In the genomic region with DNA sequence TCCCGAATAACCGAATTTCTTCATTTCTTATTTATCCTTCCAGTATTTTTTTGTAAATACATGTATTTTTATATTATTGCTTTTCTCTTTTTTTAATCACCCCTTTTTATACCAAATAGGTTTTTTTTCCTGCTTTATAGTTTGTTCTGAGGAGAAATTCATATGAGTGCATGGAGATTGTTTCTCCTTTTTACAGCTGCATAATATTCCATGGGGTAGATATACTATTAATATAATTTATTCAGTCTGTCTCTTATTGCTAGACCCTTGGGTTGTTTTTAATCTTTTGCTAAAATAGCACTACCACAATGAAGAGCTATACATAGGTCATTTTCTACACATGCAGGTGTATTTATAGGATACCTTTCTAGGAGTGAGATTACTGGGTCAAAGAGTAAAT, we compare ENCODE assay signal across 26 cellular contexts.
"Had no signal": no experiment of that assay in that cellular context is flagged by ENCODE, and none has a peak within 500 bp of the region (broad histone marks: within the 10 kb centered on the region; RNA-seq: fewer than 3 reads in every experiment).

No MANE protein-coding gene starts in this region.

- DNase-seq: activated CD4-positive, alpha-beta T cell treated with anti-CD3 and anti-CD28 coated beads for 48 hours; activated CD4-positive, alpha-beta T cell treated with anti-CD3 and anti-CD28 coated beads, Interleukin-2, amount 50 U/mL, for 4 hours; activated CD8-positive, alpha-beta T cell treated with anti-CD3 and anti-CD28 coated beads, Interleukin-2, amount 10 ng/mL, durations not matched to agents 7 days and 5 days; activated gamma-delta T cell; activated naive CD4-positive, alpha-beta T cell treated with anti-CD3 and anti-CD28 coated beads, Interleukin-2, amount 10 ng/mL, durations not matched to agents 7 days and 5 days; activated T-cell treated with anti-CD3 and anti-CD28 coated beads, Interleukin-2, amount 50 U/mL, for 24 hours; amniotic stem cell; body of pancreas; KBM-7; NCI-H146; NCI-H187 treated with DMSO at 0.1 percent for 48 hours; NCI-H2081 treated with DMSO at 0.1 percent for 48 hours; NCI-H2171; NCI-H2227 treated with DMSO at 0.1 percent for 48 hours; NCI-H446 treated with DMSO at 0.1 percent for 48 hours; NCI-H774; NK-92 treated with Interleukin-12 subunit alpha and Interleukin-12 subunit beta, amount 100 ng/mL, for 24 hours; Right ventricle myocardium superior; RPMI8226; SJCRH30; SK-N-SH; T-helper 1 cell had no signal

- H3K4me3 ChIP-seq: body of pancreas had no signal

- H3K4me1 ChIP-seq: SJCRH30 had no signal

- H3K27me3 ChIP-seq: ascending aorta, body of pancreas, SJCRH30 had no signal

- H3K9me3 Mint-ChIP-seq: activated naive CD4-positive, alpha-beta T cell treated with anti-CD3 and anti-CD28 coated beads, Interleukin-2, amount 10 ng/mL, durations not matched to agents 7 days and 5 days; activated T-cell treated with anti-CD3 and anti-CD28 coated beads, Interleukin-2, amount 50 U/mL, for 24 hours; activated T-helper 17 cell treated with anti-CD3 and anti-CD28 coated beads, Interleukin-2, amount 50 U/mL, for 72 hours had no signal

- H3K27ac Mint-ChIP-seq: activated CD8-positive, alpha-beta T cell treated with anti-CD3 and anti-CD28 coated beads, Interleukin-2, amount 10 ng/mL, durations not matched to agents 7 days and 5 days; activated naive CD4-positive, alpha-beta T cell treated with anti-CD3 and anti-CD28 coated beads, Interleukin-2, amount 10 ng/mL, durations not matched to agents 7 days and 5 days had no signal

- H3K36me3 ChIP-seq: SJCRH30 had no signal

- ATAC-seq: activated CD4-positive, CD25-positive, alpha-beta regulatory T cell treated with anti-CD3 and anti-CD28 coated beads, Interleukin-2, amount 50 U/mL, for 24 hours; activated CD8-positive, alpha-beta T cell treated with anti-CD3 and anti-CD28 coated beads, Interleukin-2, amount 10 ng/mL, durations not matched to agents 7 days and 5 days; activated T-helper 17 cell treated with anti-CD3 and anti-CD28 coated beads, Interleukin-2, amount 50 U/mL, for 72 hours; body of pancreas; Panc1 had no signal

- H3K27me3 Mint-ChIP-seq: activated naive CD4-positive, alpha-beta T cell treated with anti-CD3 and anti-CD28 coated beads, Interleukin-2, amount 10 ng/mL, durations not matched to agents 7 days and 5 days; activated T-cell treated with anti-CD3 and anti-CD28 coated beads, Interleukin-2, amount 50 U/mL, for 24 hours; activated T-helper 17 cell treated with anti-CD3 and anti-CD28 coated beads, Interleukin-2, amount 50 U/mL, for 72 hours had no signal

- H3K9me3 ChIP-seq: ascending aorta, body of pancreas, SJCRH30, SK-N-SH had no signal
